ENCODE assay signal across 9 cellular contexts in the genomic region with DNA sequence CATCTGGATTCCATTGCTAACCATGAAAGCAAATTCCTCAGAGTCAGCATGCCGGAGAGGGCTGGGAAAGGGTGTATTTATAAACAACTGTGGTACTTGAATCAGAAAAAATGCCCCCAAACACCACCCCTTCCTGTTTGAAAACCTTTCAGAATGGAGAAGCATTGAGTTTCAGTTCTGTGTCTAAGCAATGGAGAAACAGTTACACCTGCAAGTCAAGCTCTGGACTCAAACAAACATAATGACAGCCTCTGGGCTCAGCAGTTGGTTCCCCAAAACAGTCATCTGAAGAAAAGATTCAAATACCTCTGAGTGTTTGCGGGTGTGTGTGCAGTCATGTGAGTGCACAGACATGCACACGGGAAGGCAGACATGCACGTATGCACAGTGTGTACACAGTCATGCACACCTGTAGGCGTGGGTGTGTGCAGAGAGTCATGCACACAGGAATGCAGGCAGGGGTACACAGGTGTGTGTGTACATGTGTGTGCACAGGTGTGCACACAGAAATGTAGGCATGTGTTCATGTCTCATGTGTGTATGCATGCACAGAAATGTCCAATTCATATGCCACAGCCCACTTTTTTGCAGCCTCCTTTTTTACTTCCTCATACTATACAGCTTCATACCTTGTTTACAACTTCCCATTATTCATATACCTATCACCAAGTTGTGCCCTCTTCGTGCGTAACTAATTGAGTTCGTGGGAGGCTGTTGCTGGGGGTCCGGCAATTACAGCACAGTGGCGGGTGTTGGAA.
DNase-seq lines count a peak whose midpoint lies in the region; ATAC-seq and TF ChIP-seq lines count a peak whose summit lies in the region.
"Had no signal": no experiment of that assay in that cellular context is flagged by ENCODE, and none has a peak within 500 bp of the region (broad histone marks: within the 10 kb centered on the region; RNA-seq: fewer than 3 reads in every experiment).

No MANE protein-coding gene starts in this region.

- H3K27ac ChIP-seq in SK-N-SH (ENCODE audit: low read depth in 2 of 2, low read length in 1 of 2): no peak overlapping the region
- H3K27ac ChIP-seq in CD8-positive, alpha-beta T cell (ENCODE audit: low read depth, low read length): no peak overlapping the region

- POLR2A ChIA-PET in SK-N-SH (lab: Yijun Ruan, JAX): no interaction called here
- POLR2A ChIA-PET in CD8-positive, alpha-beta T cell (lab: Charles Lee): no interaction called here

- TF ChIP-seq RAD21 in SK-N-SH (IDR thresholded peaks at IDR 0.05; ENCODE audit: low read length): no peak

- peaks cover 25 to 55% (median 42%) of the 10 kb centered on the region in 3 donors for H3K4me1 Mint-ChIP-seq in naive B cell
- H3K4me1 Mint-ChIP-seq in CD8-positive, alpha-beta T cell (ENCODE audit: low read depth): no peaks in the 10 kb centered on the region

- no peaks in the 10 kb centered on the region for H4K20me1 ChIP-seq in SK-N-SH (ENCODE audit: insufficient read depth)

- no peaks in the 10 kb centered on the region for H3K9me2 ChIP-seq in SK-N-SH

- intact Hi-C loops in CD8-positive, alpha-beta T cell (cut with DNase I, micrococcal nuclease): no loop called here

- TF ChIP-seq CTCF in SK-N-SH (IDR thresholded peaks at IDR 0.05): no peak
- TF ChIP-seq CTCF in CD8-positive, alpha-beta T cell (IDR thresholded peaks at IDR 0.05): no peak

- DNase-seq in naive B cell (peak; percentile 81), HuH-7 (ENCODE audit: low spot score) (no peak), SK-N-SH (no peak)
- no peak for DNase-seq in CD8-positive, alpha-beta T cell

- no peaks in the 10 kb centered on the region; the same call in 1 of the 2 replicates for H3K27me3 ChIP-seq in SK-N-SH (ENCODE audit: insufficient read depth)
- H3K27me3 ChIP-seq in CD8-positive, alpha-beta T cell (ENCODE audit: insufficient read depth, low read length): no peaks in the 10 kb centered on the region

- H3F3A ChIP-seq in SK-N-SH (replicated peaks; ENCODE audit: insufficient read depth): no peaks in the 10 kb centered on the region

- no peaks in the 10 kb centered on the region for H3K36me3 ChIP-seq in SK-N-SH (replicated peaks in 1 of 2; ENCODE audit: control insufficient read depth in 1 of 2, insufficient read depth in 2 of 2, low read length in 1 of 2)
- no peaks in the 10 kb centered on the region for H3K36me3 ChIP-seq in CD8-positive, alpha-beta T cell (ENCODE audit: insufficient read depth, low read length)

- H3K36me3 Mint-ChIP-seq in naive B cell: peaks cover 7 to 14% of the 10 kb centered on the region in 2 donors
- no peaks in the 10 kb centered on the region for H3K36me3 Mint-ChIP-seq in CD8-positive, alpha-beta T cell
- H3K36me3 Mint-ChIP-seq: T-cell had no signal

- peaks cover 10 to 20% (median 13%) of the 10 kb centered on the region in 7 donors for H3K9me3 Mint-ChIP-seq in naive B cell
- H3K9me3 Mint-ChIP-seq in CD8-positive, alpha-beta T cell: peaks cover 6% of the 10 kb centered on the region

- no peak overlapping the region for H3K4me2 ChIP-seq in SK-N-SH

- no peak overlapping the region for H3K9ac ChIP-seq in SK-N-SH

- no peaks in the 10 kb centered on the region for H3K79me2 ChIP-seq in SK-N-SH (ENCODE audit: insufficient read depth)

- ATAC-seq in GM18867 (IDR thresholded peaks at IDR 0.05; ENCODE audit: unreplicated experiment): peak; percentile 75
- peak; percentile 66 for ATAC-seq in GM21825 (IDR thresholded peaks at IDR 0.05; ENCODE audit: unreplicated experiment)
- ATAC-seq in HG03469 (IDR thresholded peaks at IDR 0.05; ENCODE audit: unreplicated experiment): peak; percentile 64
- ATAC-seq in naive B cell (ENCODE audit: low read depth in 2 of 2): peak; percentile 81 to 83
- ATAC-seq in GM18520 (IDR thresholded peaks at IDR 0.05; ENCODE audit: unreplicated experiment): no peak
- no peak for ATAC-seq in CD8-positive, alpha-beta T cell
- ATAC-seq: T-cell had no signal

- no peaks in the 10 kb centered on the region for H3K4me1 ChIP-seq in SK-N-SH (ENCODE audit: control insufficient read depth in 1 of 2, insufficient read depth in 2 of 2, low read depth in 1 of 2, low read length in 1 of 2)
- H3K4me1 ChIP-seq in CD8-positive, alpha-beta T cell (ENCODE audit: insufficient read depth, low read length): no peaks in the 10 kb centered on the region

- CTCF ChIA-PET in SK-N-SH (lab: Yijun Ruan, JAX): interaction anchor here (0.6 to 1.7 kb wide), 6 partner anchors 34 to 253 kb away, joined by 3 to 8 read pairs (median 4); no protein-coding TSS in a partner anchor
- CTCF ChIA-PET in CD8-positive, alpha-beta T cell (lab: Charles Lee): no interaction called here

- H3K4me3 Mint-ChIP-seq in naive B cell: peak overlapping the region; percentile 75 to 93 (median 86)
- H3K4me3 Mint-ChIP-seq in CD8-positive, alpha-beta T cell: no peak overlapping the region
- H3K4me3 Mint-ChIP-seq: T-cell had no signal

- 60% methylated on average over 10 of the region's 10 CpGs for WGBS in SK-N-SH (ENCODE audit: low lambda C conversion rate)

- H3K27ac Mint-ChIP-seq in naive B cell: peak overlapping the region; percentile 64 to 99 (median 98)
- no peak overlapping the region for H3K27ac Mint-ChIP-seq in CD8-positive, alpha-beta T cell
- H3K27ac Mint-ChIP-seq: T-cell had no signal

- H3K27me3 Mint-ChIP-seq in naive B cell: peaks cover 0 to 13% (median 8%) of the 10 kb centered on the region in 3 donors
- peaks cover 27% of the 10 kb centered on the region for H3K27me3 Mint-ChIP-seq in CD8-positive, alpha-beta T cell (ENCODE audit: low read depth)

- no peaks in the 10 kb centered on the region for H3K9me3 ChIP-seq in SK-N-SH
- no peaks in the 10 kb centered on the region for H3K9me3 ChIP-seq in CD8-positive, alpha-beta T cell (ENCODE audit: low read length)

- no peak overlapping the region for H2AFZ ChIP-seq in SK-N-SH (ENCODE audit: low read depth)

- no peak overlapping the region for H3K4me3 ChIP-seq in SK-N-SH (ENCODE audit: low read depth in 2 of 2, low read length in 1 of 2)
- no peak overlapping the region for H3K4me3 ChIP-seq in CD8-positive, alpha-beta T cell (ENCODE audit: low read depth, low read length)

- no peak for TF ChIP-seq EP300 in SK-N-SH (IDR thresholded peaks at IDR 0.05; ENCODE audit: borderline replicate concordance in 1 of 2, low read depth in 1 of 2, low read length in 1 of 2)

TF ChIP-seq in SK-N-SH, 30 proteins besides CTCF, POLR2A, EP300 and RAD21 (continues in another document):
- TF ChIP-seq TAF1 (IDR thresholded peaks at IDR 0.05; ENCODE audit: borderline replicate concordance, low read depth, low read length): no peak
- TF ChIP-seq RFX5 (IDR thresholded peaks at IDR 0.05; ENCODE audit: low read length): no peak
- no peak for TF ChIP-seq NRF1 (IDR thresholded peaks at IDR 0.05; ENCODE audit: low read depth, low read length)
- TF ChIP-seq, protein P1, sequence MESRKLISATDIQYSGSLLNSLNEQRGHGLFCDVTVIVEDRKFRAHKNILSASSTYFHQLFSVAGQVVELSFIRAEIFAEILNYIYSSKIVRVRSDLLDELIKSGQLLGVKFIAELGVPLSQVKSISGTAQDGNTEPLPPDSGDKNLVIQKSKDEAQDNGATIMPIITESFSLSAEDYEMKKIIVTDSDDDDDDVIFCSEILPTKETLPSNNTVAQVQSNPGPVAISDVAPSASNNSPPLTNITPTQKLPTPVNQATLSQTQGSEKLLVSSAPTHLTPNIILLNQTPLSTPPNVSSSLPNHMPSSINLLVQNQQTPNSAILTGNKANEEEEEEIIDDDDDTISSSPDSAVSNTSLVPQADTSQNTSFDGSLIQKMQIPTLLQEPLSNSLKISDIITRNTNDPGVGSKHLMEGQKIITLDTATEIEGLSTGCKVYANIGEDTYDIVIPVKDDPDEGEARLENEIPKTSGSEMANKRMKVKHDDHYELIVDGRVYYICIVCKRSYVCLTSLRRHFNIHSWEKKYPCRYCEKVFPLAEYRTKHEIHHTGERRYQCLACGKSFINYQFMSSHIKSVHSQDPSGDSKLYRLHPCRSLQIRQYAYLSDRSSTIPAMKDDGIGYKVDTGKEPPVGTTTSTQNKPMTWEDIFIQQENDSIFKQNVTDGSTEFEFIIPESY (IDR thresholded peaks at IDR 0.05; ENCODE audit: borderline replicate concordance, low read depth): no peak
- TF ChIP-seq, protein P2, sequence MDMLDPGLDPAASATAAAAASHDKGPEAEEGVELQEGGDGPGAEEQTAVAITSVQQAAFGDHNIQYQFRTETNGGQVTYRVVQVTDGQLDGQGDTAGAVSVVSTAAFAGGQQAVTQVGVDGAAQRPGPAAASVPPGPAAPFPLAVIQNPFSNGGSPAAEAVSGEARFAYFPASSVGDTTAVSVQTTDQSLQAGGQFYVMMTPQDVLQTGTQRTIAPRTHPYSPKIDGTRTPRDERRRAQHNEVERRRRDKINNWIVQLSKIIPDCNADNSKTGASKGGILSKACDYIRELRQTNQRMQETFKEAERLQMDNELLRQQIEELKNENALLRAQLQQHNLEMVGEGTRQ (IDR thresholded peaks at IDR 0.05; ENCODE audit: borderline replicate concordance, low read depth, low read length): no peak
- no peak for TF ChIP-seq TEAD4 (IDR thresholded peaks at IDR 0.05; ENCODE audit: borderline replicate concordance, insufficient read depth)
- TF ChIP-seq MEF2A (IDR thresholded peaks at IDR 0.05; ENCODE audit: borderline replicate concordance, low read depth): no peak
- TF ChIP-seq PBX3 (IDR thresholded peaks at IDR 0.05): no peak
- TF ChIP-seq SIN3A (IDR thresholded peaks at IDR 0.05; ENCODE audit: borderline replicate concordance, low read depth, low read length): no peak
- TF ChIP-seq, protein P3, sequence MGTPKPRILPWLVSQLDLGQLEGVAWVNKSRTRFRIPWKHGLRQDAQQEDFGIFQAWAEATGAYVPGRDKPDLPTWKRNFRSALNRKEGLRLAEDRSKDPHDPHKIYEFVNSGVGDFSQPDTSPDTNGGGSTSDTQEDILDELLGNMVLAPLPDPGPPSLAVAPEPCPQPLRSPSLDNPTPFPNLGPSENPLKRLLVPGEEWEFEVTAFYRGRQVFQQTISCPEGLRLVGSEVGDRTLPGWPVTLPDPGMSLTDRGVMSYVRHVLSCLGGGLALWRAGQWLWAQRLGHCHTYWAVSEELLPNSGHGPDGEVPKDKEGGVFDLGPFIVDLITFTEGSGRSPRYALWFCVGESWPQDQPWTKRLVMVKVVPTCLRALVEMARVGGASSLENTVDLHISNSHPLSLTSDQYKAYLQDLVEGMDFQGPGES (IDR thresholded peaks at IDR 0.05; ENCODE audit: low read depth, low read length): no peak
- no peak for TF ChIP-seq FOXM1 (IDR thresholded peaks at IDR 0.05; ENCODE audit: low read depth)
- no peak for TF ChIP-seq NFIC (IDR thresholded peaks at IDR 0.05; ENCODE audit: borderline replicate concordance)

Comparison
In these comparisons a context has a peak if more than half of its experiments do, and no peak if none do; other contexts are left out.
1. ATAC-seq: peak in GM18867 (single experiment), GM21825 (single experiment), HG03469 (single experiment) and naive B cell (2 of 2); none in GM18520 (single experiment) and CD8-positive, alpha-beta T cell (single experiment).